In genomic region chr13:109166807-109167206, GRCh38 we compare ENCODE assay signal across 13 cellular contexts.
DNase-seq lines count a peak whose midpoint lies in the region; ATAC-seq and TF ChIP-seq lines count a peak whose summit lies in the region.
"Had no signal": no experiment of that assay in that cellular context is flagged by ENCODE, and none has a peak within 500 bp of the region (broad histone marks: within the 10 kb centered on the region; RNA-seq: fewer than 3 reads in every experiment).

No MANE protein-coding gene starts in this region.

- H3K36me3 ChIP-seq in ascending aorta = no peaks in the 10 kb centered on the region
- H3K36me3 ChIP-seq in trophoblast cell (ENCODE audit: control insufficient read depth in 1 of 2, insufficient read depth in 2 of 2, low read length in 2 of 2) = no peaks in the 10 kb centered on the region
- H3K36me3 ChIP-seq: brain microvascular endothelial cell, neutrophil had no signal

- peak; percentile 22 for ATAC-seq in GM18858 (IDR thresholded peaks at IDR 0.05; ENCODE audit: unreplicated experiment)
- peak; percentile 32 for ATAC-seq in GM21381 (IDR thresholded peaks at IDR 0.05; ENCODE audit: unreplicated experiment)
- ATAC-seq in HG03108 (IDR thresholded peaks at IDR 0.05; ENCODE audit: unreplicated experiment) = peak; percentile 36
- peak; percentile 73 for ATAC-seq in left ventricle myocardium superior
- ATAC-seq: activated CD4-positive, alpha-beta T cell treated with anti-CD3 and anti-CD28 coated beads for 36 hours; left lobe of liver had no signal

- H3K9ac ChIP-seq in trophoblast cell (ENCODE audit: low read length) = no peak overlapping the region

- H4K8ac ChIP-seq in trophoblast cell (ENCODE audit: low read depth, low read length) = no peak overlapping the region

- H2BK12ac ChIP-seq in trophoblast cell (ENCODE audit: low read length) = no peak overlapping the region

- intact Hi-C loops in left ventricle myocardium superior (cut with micrococcal nuclease) (no loop called here), ascending aorta (cut with DNase I) (no loop called here)

- no peak overlapping the region for H2AK5ac ChIP-seq in trophoblast cell (ENCODE audit: low read length)

- H4K91ac ChIP-seq in trophoblast cell (ENCODE audit: low read depth, low read length) = no peak overlapping the region

- H3K4me1 ChIP-seq in ascending aorta (no peaks in the 10 kb centered on the region), trophoblast cell (ENCODE audit: control insufficient read depth in 1 of 2, insufficient read depth in 2 of 2, low read length in 2 of 2) (peaks cover 0 to under 1% of the 10 kb centered on the region in 2 experiments)

- H3K4me3 ChIP-seq in ascending aorta (no peak overlapping the region), trophoblast cell (ENCODE audit: low read depth, low read length) (no peak overlapping the region)

- H2BK120ac ChIP-seq in trophoblast cell (ENCODE audit: insufficient read depth, low read length, poor library complexity) = no peak overlapping the region

- H4K12ac ChIP-seq in trophoblast cell (ENCODE audit: low read depth, low read length) = no peak overlapping the region

- no peak overlapping the region for H2BK5ac ChIP-seq in trophoblast cell (ENCODE audit: low read depth, low read length, poor library complexity)

- no peaks in the 10 kb centered on the region for H3K9me3 ChIP-seq in ascending aorta
- H3K9me3 ChIP-seq in trophoblast cell (ENCODE audit: insufficient read depth, low read depth, low read length) = no peaks in the 10 kb centered on the region
- H3K9me3 ChIP-seq: neutrophil had no signal

- DNase-seq in left ventricle myocardium superior (no peak), ascending aorta (ENCODE audit: low spot score in 2 of 2) (no peak), NCI-H446 (lab: John Stamatoyannopoulos, UW) (no peak), trophoblast cell (no peak), NCI-H1417 treated with DMSO at 0.1 percent for 48 hours (lab: John Stamatoyannopoulos, UW) (no peak)
- DNase-seq: activated CD4-positive, alpha-beta T cell treated with anti-CD3 and anti-CD28 coated beads for 36 hours; brain microvascular endothelial cell; NCI-H2029 had no signal

- no peak overlapping the region for H3K4me2 ChIP-seq in trophoblast cell (ENCODE audit: low read length)

- H3K23ac ChIP-seq in trophoblast cell (ENCODE audit: low read length) = no peak overlapping the region

- H3K14ac ChIP-seq in trophoblast cell (ENCODE audit: low read length) = no peak overlapping the region

- no peak overlapping the region for H2AFZ ChIP-seq in trophoblast cell (ENCODE audit: insufficient read depth, low read length, poor library complexity)

- no peaks in the 10 kb centered on the region for H3K79me2 ChIP-seq in trophoblast cell (ENCODE audit: control insufficient read depth, insufficient read depth, low read length, poor library complexity)

- WGBS in trophoblast cell (ENCODE audit: extremely low coverage, insufficient coverage, insufficient read length) = no CpG with 5 or more reads among the region's 2 CpGs

- no peak overlapping the region for H3K27ac ChIP-seq in ascending aorta
- no peak overlapping the region for H3K27ac ChIP-seq in trophoblast cell (ENCODE audit: low read depth, low read length)
- H3K27ac ChIP-seq: brain microvascular endothelial cell, neutrophil had no signal

- no peak for TF ChIP-seq CTCF in ascending aorta (IDR thresholded peaks at IDR 0.05)

- H3K4ac ChIP-seq in trophoblast cell (ENCODE audit: low read depth, low read length) = no peak overlapping the region

- H3K27me3 ChIP-seq in ascending aorta (no peaks in the 10 kb centered on the region), trophoblast cell (ENCODE audit: insufficient read depth, low read length) (no peaks in the 10 kb centered on the region)
- H3K27me3 ChIP-seq: brain microvascular endothelial cell, neutrophil had no signal

- no peaks in the 10 kb centered on the region for H3K79me1 ChIP-seq in trophoblast cell (ENCODE audit: low read length)

- no peak overlapping the region for H3K18ac ChIP-seq in trophoblast cell (ENCODE audit: low read length)

Comparison
In these comparisons a context has a peak if more than half of its experiments do, and no peak if none do; other contexts are left out.
1. ATAC-seq: peak in every context shown above with its lines; median percentile 73 in left ventricle myocardium superior; 36 in HG03108; 32 in GM21381; 22 in GM18858.